Comparison of ENCODE assay signal across 20 cellular contexts in the genomic region with DNA sequence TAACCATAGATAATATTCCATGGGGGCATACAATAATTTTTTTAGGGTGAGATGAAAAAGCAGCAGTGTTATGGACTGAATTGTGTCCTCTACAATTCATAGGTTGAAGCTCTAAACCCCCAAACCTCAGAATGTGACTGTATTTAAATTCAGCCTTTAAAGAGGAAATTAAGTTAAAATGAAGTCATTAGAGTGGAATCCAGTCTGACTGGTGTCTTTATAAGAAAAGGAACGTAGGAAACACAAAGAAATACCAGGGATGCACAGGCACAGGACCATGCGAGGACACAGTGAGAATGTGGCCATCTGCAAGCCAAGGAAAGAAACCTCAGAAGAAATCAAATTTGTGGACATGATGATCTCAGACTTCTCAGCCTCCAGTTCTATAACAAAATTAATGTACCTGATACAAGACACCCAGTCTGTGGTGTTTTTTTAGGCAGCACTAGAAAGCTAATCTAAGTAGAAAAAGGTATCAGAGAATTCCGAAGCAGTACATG.
"Had no signal": no experiment of that assay in that cellular context is flagged by ENCODE, and none has a peak within 500 bp of the region (broad histone marks: within the 10 kb centered on the region; RNA-seq: fewer than 3 reads in every experiment).

No MANE protein-coding gene starts in this region.

- H3K4me1 ChIP-seq: colonic mucosa, gastrocnemius medialis, spleen, testis, tibial nerve, upper lobe of right lung, vagina had no signal

- H3K4me3 ChIP-seq: colonic mucosa, gastrocnemius medialis, mucosa of descending colon, spleen, testis, tibial nerve, upper lobe of right lung, vagina had no signal

- DNase-seq: colonic mucosa; effector CD4-positive, alpha-beta T cell; endodermal cell; gastrocnemius medialis; glutamatergic neuron; immature natural killer cell; mucosa of descending colon; naive thymus-derived CD8-positive, alpha-beta T cell; spleen; stimulated activated CD4-positive, alpha-beta T cell treated with anti-CD3 and anti-CD28 coated beads, Interleukin-15, amount 100 ng/mL, for 24 hours; stimulated activated CD4-positive, alpha-beta T cell treated with anti-CD3 and anti-CD28 coated beads, Interleukin-1b, Interleukin-23, amount 100 ng/mL, for 48 hours; stimulated activated CD4-positive, alpha-beta T cell treated with anti-CD3 and anti-CD28 coated beads, Interleukin-4, amount 100 ng/mL, for 24 hours; stimulated activated naive B cell treated with anti-CD40 and anti-IgM and Interleukin-4, amounts not matched to agents 10 μg/mL and 1 μg/mL and 100 μg/mL, for 72 hours; stimulated activated naive CD8-positive, alpha-beta T cell treated with anti-CD3 and anti-CD28 coated beads, Interleukin-15, amount 100 ng/mL, for 72 hours; testis; upper lobe of right lung had no signal

- H3K9me3 ChIP-seq: colonic mucosa, gastrocnemius medialis, testis had no signal

- ATAC-seq: esophagus mucosa; gastrocnemius medialis; mucosa of descending colon; naive thymus-derived CD8-positive, alpha-beta T cell; sciatic nerve; stimulated activated naive B cell treated with anti-CD40 and anti-IgM and Interleukin-4, amounts not matched to agents 10 μg/mL and 1 μg/mL and 100 μg/mL, for 72 hours; stimulated activated naive CD8-positive, alpha-beta T cell treated with anti-CD3 and anti-CD28 coated beads, Interleukin-15, amount 100 ng/mL, for 72 hours; upper lobe of right lung had no signal

- H3K27ac ChIP-seq: colonic mucosa, gastrocnemius medialis, spleen, testis, tibial nerve, upper lobe of right lung, vagina had no signal

- H3K36me3 ChIP-seq: colonic mucosa, gastrocnemius medialis, spleen, tibial nerve, upper lobe of right lung, vagina had no signal

- H3K27me3 ChIP-seq: colonic mucosa, gastrocnemius medialis, spleen, testis, tibial nerve, upper lobe of right lung, vagina had no signal
